In the genomic region with DNA sequence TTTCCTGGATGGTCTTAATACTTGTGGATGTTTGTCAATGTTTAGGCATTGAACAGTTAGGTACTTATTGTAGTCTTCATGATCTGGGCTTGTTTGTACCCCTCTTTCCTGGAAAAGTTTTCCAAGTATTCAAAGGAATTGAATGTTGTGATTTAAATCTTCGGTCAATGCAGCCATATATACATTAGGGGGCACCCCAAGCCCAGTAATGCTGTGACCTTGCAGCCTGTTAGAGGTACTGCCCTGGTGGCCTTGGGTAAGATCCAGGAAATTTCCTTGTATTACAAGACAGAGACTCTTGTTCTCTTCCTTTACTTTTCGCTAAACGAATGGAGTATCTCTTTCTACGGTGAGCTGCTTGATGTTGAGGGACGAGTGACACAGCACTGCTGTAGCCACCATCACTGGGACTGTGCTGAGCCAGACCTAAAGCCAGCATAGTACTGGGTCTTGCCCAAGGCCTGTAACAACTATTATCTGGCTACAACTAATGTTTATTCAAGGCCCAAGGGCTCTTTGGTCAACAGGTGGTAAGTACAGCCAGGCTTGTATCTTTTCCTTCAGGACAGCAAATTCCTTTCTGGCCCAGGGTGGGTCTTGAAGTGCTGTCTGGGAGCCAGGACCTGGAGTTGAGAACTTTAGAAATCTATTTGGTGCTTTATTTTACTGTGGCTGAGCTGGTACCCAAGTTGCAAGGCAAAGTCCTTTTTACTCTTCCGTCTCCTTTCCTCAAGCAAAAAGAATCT, we compare ENCODE assay signal across 9 cellular contexts.
DNase-seq lines count a peak whose midpoint lies in the region; ATAC-seq and TF ChIP-seq lines count a peak whose summit lies in the region.
"Had no signal": no experiment of that assay in that cellular context is flagged by ENCODE, and none has a peak within 500 bp of the region (broad histone marks: within the 10 kb centered on the region; RNA-seq: fewer than 3 reads in every experiment).

No MANE protein-coding gene starts in this region.

- no peak overlapping the region for H3K27ac ChIP-seq in right atrium auricular region

- H3K9me3 Mint-ChIP-seq in progenitor cell of endocrine pancreas (ENCODE audit: low read depth): peaks cover 6% of the 10 kb centered on the region

- no peak overlapping the region for H3K4me3 Mint-ChIP-seq in progenitor cell of endocrine pancreas (ENCODE audit: low read depth)

- H3K4me3 ChIP-seq in right atrium auricular region: no peak overlapping the region

- no peaks in the 10 kb centered on the region for H3K27me3 Mint-ChIP-seq in progenitor cell of endocrine pancreas

- no peaks in the 10 kb centered on the region for H3K4me1 ChIP-seq in right atrium auricular region

- H3K27ac Mint-ChIP-seq in progenitor cell of endocrine pancreas: no peak overlapping the region

- no peaks in the 10 kb centered on the region for H3K36me3 Mint-ChIP-seq in progenitor cell of endocrine pancreas (ENCODE audit: insufficient read depth)

- H3K9me3 ChIP-seq in right atrium auricular region: no peaks in the 10 kb centered on the region

- TF ChIP-seq CTCF in progenitor cell of endocrine pancreas (IDR thresholded peaks at IDR 0.05; ENCODE audit: unreplicated experiment) (peak; percentile 57), right atrium auricular region (IDR thresholded peaks at IDR 0.05) (no peak)

- ATAC-seq in GM18907 (IDR thresholded peaks at IDR 0.05; ENCODE audit: unreplicated experiment): peak; percentile 86
- ATAC-seq in HG02885 (IDR thresholded peaks at IDR 0.05; ENCODE audit: poor library complexity, unreplicated experiment): peak; percentile 86

- H3K36me3 ChIP-seq in right atrium auricular region: no peaks in the 10 kb centered on the region

- no peaks in the 10 kb centered on the region for H3K4me1 Mint-ChIP-seq in progenitor cell of endocrine pancreas (ENCODE audit: low read depth)

- H3K27me3 ChIP-seq in right atrium auricular region: no peaks in the 10 kb centered on the region

- in situ Hi-C loops in SK-MEL-5 (cut with HindIII; ENCODE audit: low pct_unique_long_range_greater_than_20kb, low sequenced_read_pairs): no loop called here

- peak; percentile 71 for DNase-seq in SK-MEL-5 (ENCODE audit: low read depth, low spot score)
- DNase-seq in progenitor cell of endocrine pancreas (ENCODE audit: low spot score, unreplicated experiment): no peak
- DNase-seq in right atrium auricular region (ENCODE audit: low spot score): no peak
- DNase-seq in AG20443 (ENCODE audit: low spot score): no peak
- DNase-seq in NCI-H345 (lab: John Stamatoyannopoulos, UW): no peak
- DNase-seq in activated naive CD4-positive, alpha-beta T cell treated with Interleukin-2 at 50 U/mL for 16 hours: no peak
- DNase-seq: cerebellar nuclear complex had no signal
